1 cellular context compared by ENCODE assay signal in genomic region chr13:51958217-51958547, GRCh38.
TF ChIP-seq lines count a peak whose summit lies in the region.

No MANE protein-coding gene starts in this region.

TF ChIP-seq in GM12878, 131 proteins besides CTCF, POLR2A, EP300 and RAD21:
- TF ChIP-seq BACH1 (IDR thresholded peaks at IDR 0.05; ENCODE audit: borderline replicate concordance) = no peak
- TF ChIP-seq SPI1 (IDR thresholded peaks at IDR 0.05; ENCODE audit: borderline replicate concordance, insufficient read depth, low read depth, low read length) = peak; percentile 60
